ENCODE assay signal across 1 cellular context in the genomic region with DNA sequence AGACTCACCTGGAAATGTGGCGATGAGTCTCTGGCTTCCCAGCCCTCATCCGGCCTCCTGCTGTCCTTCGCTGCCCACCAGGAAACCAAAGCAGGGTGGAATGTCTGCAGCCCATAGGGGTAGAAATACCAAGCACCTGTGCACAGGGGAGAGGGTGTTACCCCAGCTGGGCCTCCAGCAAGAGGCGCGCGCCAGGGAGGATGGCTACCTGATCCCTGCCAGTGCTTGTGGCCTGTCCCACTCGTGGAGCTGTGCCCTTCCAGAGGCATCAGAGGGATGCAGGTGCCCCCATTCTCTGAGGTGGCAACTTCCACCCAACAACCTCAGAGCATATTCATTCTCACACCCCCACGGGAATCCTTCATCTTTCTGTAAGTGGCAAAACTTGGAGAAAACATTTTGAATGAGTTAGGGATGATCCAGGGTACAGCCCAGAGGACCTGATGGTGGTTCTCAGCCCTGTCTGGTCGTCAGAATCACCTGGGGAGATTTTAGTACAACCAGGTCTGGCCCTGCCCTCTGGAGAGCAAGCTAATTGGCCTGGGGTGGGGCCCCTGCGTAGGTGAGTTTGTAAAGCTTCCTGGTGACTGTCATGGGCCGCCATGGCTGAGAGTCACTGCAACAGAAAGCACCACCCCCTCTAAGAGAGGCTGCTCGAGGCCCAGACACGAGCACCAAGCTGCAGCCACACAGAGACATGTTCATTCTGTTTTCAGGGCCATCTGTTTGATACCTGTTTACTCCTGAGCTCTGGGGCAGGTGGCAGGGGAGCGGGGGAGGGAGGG.
TF ChIP-seq lines count a peak whose summit lies in the region.

No MANE protein-coding gene starts in this region.

TF ChIP-seq in HEK293, 187 proteins besides CTCF, POLR2A, EP300 and RAD21:
- TF ChIP-seq, protein P1, sequence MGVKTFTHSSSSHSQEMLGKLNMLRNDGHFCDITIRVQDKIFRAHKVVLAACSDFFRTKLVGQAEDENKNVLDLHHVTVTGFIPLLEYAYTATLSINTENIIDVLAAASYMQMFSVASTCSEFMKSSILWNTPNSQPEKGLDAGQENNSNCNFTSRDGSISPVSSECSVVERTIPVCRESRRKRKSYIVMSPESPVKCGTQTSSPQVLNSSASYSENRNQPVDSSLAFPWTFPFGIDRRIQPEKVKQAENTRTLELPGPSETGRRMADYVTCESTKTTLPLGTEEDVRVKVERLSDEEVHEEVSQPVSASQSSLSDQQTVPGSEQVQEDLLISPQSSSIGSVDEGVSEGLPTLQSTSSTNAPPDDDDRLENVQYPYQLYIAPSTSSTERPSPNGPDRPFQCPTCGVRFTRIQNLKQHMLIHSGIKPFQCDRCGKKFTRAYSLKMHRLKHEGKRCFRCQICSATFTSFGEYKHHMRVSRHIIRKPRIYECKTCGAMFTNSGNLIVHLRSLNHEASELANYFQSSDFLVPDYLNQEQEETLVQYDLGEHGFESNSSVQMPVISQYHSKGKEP (tag by site-specific recombination; IDR thresholded peaks at IDR 0.05) = no peak
- TF ChIP-seq, protein P2, sequence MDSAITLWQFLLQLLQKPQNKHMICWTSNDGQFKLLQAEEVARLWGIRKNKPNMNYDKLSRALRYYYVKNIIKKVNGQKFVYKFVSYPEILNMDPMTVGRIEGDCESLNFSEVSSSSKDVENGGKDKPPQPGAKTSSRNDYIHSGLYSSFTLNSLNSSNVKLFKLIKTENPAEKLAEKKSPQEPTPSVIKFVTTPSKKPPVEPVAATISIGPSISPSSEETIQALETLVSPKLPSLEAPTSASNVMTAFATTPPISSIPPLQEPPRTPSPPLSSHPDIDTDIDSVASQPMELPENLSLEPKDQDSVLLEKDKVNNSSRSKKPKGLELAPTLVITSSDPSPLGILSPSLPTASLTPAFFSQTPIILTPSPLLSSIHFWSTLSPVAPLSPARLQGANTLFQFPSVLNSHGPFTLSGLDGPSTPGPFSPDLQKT (IDR thresholded peaks at IDR 0.05; ENCODE audit: borderline replicate concordance, low read depth, low read length) = no peak
- TF ChIP-seq ZBTB17 (tag by site-specific recombination; IDR thresholded peaks at IDR 0.05) (no peak), ZNF140 (tag by site-specific recombination; IDR thresholded peaks at IDR 0.05) (no peak), ZNF16 (tag by site-specific recombination; IDR thresholded peaks at IDR 0.05; ENCODE audit: low read depth) (no peak), REPIN1 (tag by site-specific recombination; IDR thresholded peaks at IDR 0.05; ENCODE audit: low read depth) (no peak), ZNF391 (tag by site-specific recombination; IDR thresholded peaks at IDR 0.05; ENCODE audit: borderline replicate concordance, low read depth) (no peak), ZNF560 (tag by site-specific recombination; IDR thresholded peaks at IDR 0.05; ENCODE audit: borderline replicate concordance) (no peak), ZNF768 (tag by site-specific recombination; IDR thresholded peaks at IDR 0.05) (no peak), SCRT1 (tag by site-specific recombination; IDR thresholded peaks at IDR 0.05; ENCODE audit: borderline replicate concordance) (no peak), HOXD13 (CRISPR knock-in tag; IDR thresholded peaks at IDR 0.05; ENCODE audit: borderline replicate concordance) (no peak), ZNF132 (tag by site-specific recombination; IDR thresholded peaks at IDR 0.05; ENCODE audit: borderline replicate concordance) (no peak), KLF10 (tag by site-specific recombination; IDR thresholded peaks at IDR 0.05) (no peak)
- TF ChIP-seq, protein P3, sequence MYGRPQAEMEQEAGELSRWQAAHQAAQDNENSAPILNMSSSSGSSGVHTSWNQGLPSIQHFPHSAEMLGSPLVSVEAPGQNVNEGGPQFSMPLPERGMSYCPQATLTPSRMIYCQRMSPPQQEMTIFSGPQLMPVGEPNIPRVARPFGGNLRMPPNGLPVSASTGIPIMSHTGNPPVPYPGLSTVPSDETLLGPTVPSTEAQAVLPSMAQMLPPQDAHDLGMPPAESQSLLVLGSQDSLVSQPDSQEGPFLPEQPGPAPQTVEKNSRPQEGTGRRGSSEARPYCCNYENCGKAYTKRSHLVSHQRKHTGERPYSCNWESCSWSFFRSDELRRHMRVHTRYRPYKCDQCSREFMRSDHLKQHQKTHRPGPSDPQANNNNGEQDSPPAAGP (tag by site-specific recombination; IDR thresholded peaks at IDR 0.05) = no peak
- TF ChIP-seq, protein P4, sequence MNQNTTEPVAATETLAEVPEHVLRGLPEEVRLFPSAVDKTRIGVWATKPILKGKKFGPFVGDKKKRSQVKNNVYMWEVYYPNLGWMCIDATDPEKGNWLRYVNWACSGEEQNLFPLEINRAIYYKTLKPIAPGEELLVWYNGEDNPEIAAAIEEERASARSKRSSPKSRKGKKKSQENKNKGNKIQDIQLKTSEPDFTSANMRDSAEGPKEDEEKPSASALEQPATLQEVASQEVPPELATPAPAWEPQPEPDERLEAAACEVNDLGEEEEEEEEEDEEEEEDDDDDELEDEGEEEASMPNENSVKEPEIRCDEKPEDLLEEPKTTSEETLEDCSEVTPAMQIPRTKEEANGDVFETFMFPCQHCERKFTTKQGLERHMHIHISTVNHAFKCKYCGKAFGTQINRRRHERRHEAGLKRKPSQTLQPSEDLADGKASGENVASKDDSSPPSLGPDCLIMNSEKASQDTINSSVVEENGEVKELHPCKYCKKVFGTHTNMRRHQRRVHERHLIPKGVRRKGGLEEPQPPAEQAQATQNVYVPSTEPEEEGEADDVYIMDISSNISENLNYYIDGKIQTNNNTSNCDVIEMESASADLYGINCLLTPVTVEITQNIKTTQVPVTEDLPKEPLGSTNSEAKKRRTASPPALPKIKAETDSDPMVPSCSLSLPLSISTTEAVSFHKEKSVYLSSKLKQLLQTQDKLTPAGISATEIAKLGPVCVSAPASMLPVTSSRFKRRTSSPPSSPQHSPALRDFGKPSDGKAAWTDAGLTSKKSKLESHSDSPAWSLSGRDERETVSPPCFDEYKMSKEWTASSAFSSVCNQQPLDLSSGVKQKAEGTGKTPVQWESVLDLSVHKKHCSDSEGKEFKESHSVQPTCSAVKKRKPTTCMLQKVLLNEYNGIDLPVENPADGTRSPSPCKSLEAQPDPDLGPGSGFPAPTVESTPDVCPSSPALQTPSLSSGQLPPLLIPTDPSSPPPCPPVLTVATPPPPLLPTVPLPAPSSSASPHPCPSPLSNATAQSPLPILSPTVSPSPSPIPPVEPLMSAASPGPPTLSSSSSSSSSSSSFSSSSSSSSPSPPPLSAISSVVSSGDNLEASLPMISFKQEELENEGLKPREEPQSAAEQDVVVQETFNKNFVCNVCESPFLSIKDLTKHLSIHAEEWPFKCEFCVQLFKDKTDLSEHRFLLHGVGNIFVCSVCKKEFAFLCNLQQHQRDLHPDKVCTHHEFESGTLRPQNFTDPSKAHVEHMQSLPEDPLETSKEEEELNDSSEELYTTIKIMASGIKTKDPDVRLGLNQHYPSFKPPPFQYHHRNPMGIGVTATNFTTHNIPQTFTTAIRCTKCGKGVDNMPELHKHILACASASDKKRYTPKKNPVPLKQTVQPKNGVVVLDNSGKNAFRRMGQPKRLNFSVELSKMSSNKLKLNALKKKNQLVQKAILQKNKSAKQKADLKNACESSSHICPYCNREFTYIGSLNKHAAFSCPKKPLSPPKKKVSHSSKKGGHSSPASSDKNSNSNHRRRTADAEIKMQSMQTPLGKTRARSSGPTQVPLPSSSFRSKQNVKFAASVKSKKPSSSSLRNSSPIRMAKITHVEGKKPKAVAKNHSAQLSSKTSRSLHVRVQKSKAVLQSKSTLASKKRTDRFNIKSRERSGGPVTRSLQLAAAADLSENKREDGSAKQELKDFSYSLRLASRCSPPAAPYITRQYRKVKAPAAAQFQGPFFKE (tag by site-specific recombination; IDR thresholded peaks at IDR 0.05; ENCODE audit: borderline replicate concordance) = no peak
- TF ChIP-seq, protein P5, sequence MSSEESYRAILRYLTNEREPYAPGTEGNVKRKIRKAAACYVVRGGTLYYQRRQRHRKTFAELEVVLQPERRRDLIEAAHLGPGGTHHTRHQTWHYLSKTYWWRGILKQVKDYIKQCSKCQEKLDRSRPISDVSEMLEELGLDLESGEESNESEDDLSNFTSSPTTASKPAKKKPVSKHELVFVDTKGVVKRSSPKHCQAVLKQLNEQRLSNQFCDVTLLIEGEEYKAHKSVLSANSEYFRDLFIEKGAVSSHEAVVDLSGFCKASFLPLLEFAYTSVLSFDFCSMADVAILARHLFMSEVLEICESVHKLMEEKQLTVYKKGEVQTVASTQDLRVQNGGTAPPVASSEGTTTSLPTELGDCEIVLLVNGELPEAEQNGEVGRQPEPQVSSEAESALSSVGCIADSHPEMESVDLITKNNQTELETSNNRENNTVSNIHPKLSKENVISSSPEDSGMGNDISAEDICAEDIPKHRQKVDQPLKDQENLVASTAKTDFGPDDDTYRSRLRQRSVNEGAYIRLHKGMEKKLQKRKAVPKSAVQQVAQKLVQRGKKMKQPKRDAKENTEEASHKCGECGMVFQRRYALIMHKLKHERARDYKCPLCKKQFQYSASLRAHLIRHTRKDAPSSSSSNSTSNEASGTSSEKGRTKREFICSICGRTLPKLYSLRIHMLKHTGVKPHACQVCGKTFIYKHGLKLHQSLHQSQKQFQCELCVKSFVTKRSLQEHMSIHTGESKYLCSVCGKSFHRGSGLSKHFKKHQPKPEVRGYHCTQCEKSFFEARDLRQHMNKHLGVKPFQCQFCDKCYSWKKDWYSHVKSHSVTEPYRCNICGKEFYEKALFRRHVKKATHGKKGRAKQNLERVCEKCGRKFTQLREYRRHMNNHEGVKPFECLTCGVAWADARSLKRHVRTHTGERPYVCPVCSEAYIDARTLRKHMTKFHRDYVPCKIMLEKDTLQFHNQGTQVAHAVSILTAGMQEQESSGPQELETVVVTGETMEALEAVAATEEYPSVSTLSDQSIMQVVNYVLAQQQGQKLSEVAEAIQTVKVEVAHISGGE (tag by site-specific recombination; conservative IDR thresholded peaks at IDR 0.05; ENCODE audit: low read depth) = no peak
- TF ChIP-seq, protein P6, sequence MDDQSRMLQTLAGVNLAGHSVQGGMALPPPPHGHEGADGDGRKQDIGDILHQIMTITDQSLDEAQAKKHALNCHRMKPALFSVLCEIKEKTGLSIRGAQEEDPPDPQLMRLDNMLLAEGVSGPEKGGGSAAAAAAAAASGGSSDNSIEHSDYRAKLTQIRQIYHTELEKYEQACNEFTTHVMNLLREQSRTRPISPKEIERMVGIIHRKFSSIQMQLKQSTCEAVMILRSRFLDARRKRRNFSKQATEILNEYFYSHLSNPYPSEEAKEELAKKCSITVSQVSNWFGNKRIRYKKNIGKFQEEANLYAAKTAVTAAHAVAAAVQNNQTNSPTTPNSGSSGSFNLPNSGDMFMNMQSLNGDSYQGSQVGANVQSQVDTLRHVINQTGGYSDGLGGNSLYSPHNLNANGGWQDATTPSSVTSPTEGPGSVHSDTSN (CRISPR knock-in tag; IDR thresholded peaks at IDR 0.05) = no peak
